23 cellular contexts compared by ENCODE assay signal in the genomic region with DNA sequence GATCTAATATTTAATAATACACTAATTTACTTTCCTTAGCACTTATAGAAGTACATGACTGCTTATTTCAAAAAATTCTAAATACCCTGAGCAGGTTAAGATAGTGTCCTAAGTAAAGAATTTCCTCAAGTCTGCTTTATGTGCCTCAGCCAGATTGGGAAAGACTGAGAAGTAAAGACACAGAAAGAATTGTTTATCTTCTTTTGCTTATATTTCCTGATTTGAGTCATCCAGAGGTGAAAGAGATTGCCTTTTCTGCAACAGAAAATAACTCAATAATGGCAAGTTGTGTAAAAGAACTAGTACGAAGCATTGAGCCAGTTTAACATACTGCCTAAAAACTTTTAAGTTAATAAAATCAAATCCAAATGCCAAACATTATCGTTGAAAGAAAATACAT. TPM values are rescaled to one million over a fixed set of nuclear protein-coding genes. Genes with fewer than 3 reads are reported as not detected.
DNase-seq lines count a peak whose midpoint lies in the region; ATAC-seq, FAIRE-seq and TF ChIP-seq lines count a peak whose summit lies in the region.
"Had no signal": no experiment of that assay in that cellular context is flagged by ENCODE, and none has a peak within 500 bp of the region (broad histone marks: within the 10 kb centered on the region; RNA-seq: fewer than 3 reads in every experiment).

No MANE protein-coding gene starts in this region.

- no peak for TF ChIP-seq CTCF in cardiac fibroblast (IDR thresholded peaks at IDR 0.05; ENCODE audit: low read depth, low read length)
- no peak for TF ChIP-seq CTCF in fibroblast of villous mesenchyme (IDR thresholded peaks at IDR 0.05; ENCODE audit: insufficient read depth, low read depth, low read length)
- no peak for TF ChIP-seq CTCF in D721Med (IDR thresholded peaks at IDR 0.05; ENCODE audit: insufficient read depth, missing control alignments)

- no peak overlapping the region for H3K27ac ChIP-seq in caudate nucleus (ENCODE audit: low read depth, low read length)
- H3K27ac ChIP-seq: BLaER1, HL-60 had no signal

- ATAC-seq in GM21717 (IDR thresholded peaks at IDR 0.05; ENCODE audit: unreplicated experiment): no peak
- ATAC-seq: Panc1 had no signal

- H3K4me3 ChIP-seq in cardiac fibroblast (replicated peaks in 1 of 2; ENCODE audit: low read depth in 2 of 2, low read length in 2 of 2) (no peak overlapping the region), fibroblast of villous mesenchyme (ENCODE audit: low read depth, low read length) (no peak overlapping the region)
- H3K4me3 ChIP-seq: BLaER1 had no signal

- DNase-seq in HCEC 1CT: peak; percentile 1
- peak; percentile 8 to 14 for DNase-seq in cardiac fibroblast (ENCODE audit: low read depth in 2 of 2)
- DNase-seq in fibroblast of villous mesenchyme (ENCODE audit: low read depth): peak; percentile 72
- no peak for DNase-seq in D721Med (ENCODE audit: insufficient read length, low spot score)
- DNase-seq in D341Med (ENCODE audit: low spot score): no peak
- DNase-seq in caudate nucleus (lab: John Stamatoyannopoulos, UW): no peak
- DNase-seq: CD4-positive, CD25-positive, alpha-beta regulatory T cell; DMS 273 treated with DMSO at 0.1 percent for 48 hours; DMS79; EL; GF-D8; NCI-H1048; NCI-H1417; NCI-H1694; NCI-H2029 treated with DMSO at 0.1 percent for 48 hours; NCI-H526 treated with DMSO at 0.1 percent for 48 hours; SHP77 treated with DMSO at 0.1 percent for 48 hours had no signal

- FAIRE-seq in D721Med (lab: Jason Lieb, UNC): no peak
- FAIRE-seq: GM12891, H54 had no signal

RNA-seq across cellular contexts. Expression of a gene that starts 45.0 kb away (rescaled TPM):
- total RNA-seq in fibroblast of villous mesenchyme: 9.3 and 10.4 TPM in 2 replicates

Comparison
In these comparisons a context has a peak if more than half of its experiments do, and no peak if none do; other contexts are left out.
1. DNase-seq: peak in HCEC 1CT (single experiment), cardiac fibroblast (2 of 2) and fibroblast of villous mesenchyme (single experiment); none in D721Med (single experiment), D341Med (single experiment) and caudate nucleus (0 of 61).